14 cellular contexts compared by ENCODE assay signal in genomic region chr19:36577271-36577996, GRCh38.
"Had no signal": no experiment of that assay in that cellular context is flagged by ENCODE, and none has a peak within 500 bp of the region (broad histone marks: within the 10 kb centered on the region; RNA-seq: fewer than 3 reads in every experiment).

No MANE protein-coding gene starts in this region.

- DNase-seq: activated CD4-positive, alpha-beta T cell treated with anti-CD3 and anti-CD28 coated beads, Interleukin-2, amount 10 ng/mL, durations not matched to agents 7 days and 5 days; activated naive CD8-positive, alpha-beta T cell treated with anti-CD3 and anti-CD28 coated beads, Interleukin-2, amount 10 ng/mL, durations not matched to agents 7 days and 5 days; anterior cingulate cortex; heart right ventricle; left lung; naive thymus-derived CD8-positive, alpha-beta T cell; occipital lobe; small intestine; upper lobe of left lung had no signal

- H3K27ac ChIP-seq: gastroesophageal sphincter, heart right ventricle, left lung, suprapubic skin, upper lobe of left lung had no signal

- FAIRE-seq: bronchial epithelial cell, endometrium, islet of Langerhans, small intestine had no signal

- H3K4me3 ChIP-seq: gastroesophageal sphincter, heart right ventricle, left lung, suprapubic skin, upper lobe of left lung had no signal

- H3K9me3 ChIP-seq: suprapubic skin had no signal

- H3K27me3 ChIP-seq: gastroesophageal sphincter, heart right ventricle, left lung, suprapubic skin, upper lobe of left lung had no signal

- ATAC-seq: gastroesophageal sphincter; heart right ventricle; left lung; naive thymus-derived CD8-positive, alpha-beta T cell had no signal
